In genomic region chr6:12529364-12530019, GRCh38 we compare ENCODE assay signal across 18 cellular contexts.
"Had no signal": no experiment of that assay in that cellular context is flagged by ENCODE, and none has a peak within 500 bp of the region (broad histone marks: within the 10 kb centered on the region; RNA-seq: fewer than 3 reads in every experiment).

No MANE protein-coding gene starts in this region.

- H3K27ac Mint-ChIP-seq: activated B cell treated with CpG ODN at 0.5 μM for 24 hours; activated CD8-positive, alpha-beta T cell treated with anti-CD3 and anti-CD28 coated beads for 36 hours; activated naive CD4-positive, alpha-beta T cell treated with anti-CD3 and anti-CD28 coated beads, Interleukin-2, amount 50 U/mL, for 24 hours had no signal

- ATAC-seq: activated CD8-positive, alpha-beta T cell treated with anti-CD3 and anti-CD28 coated beads for 36 hours; activated T-cell treated with anti-CD3 and anti-CD28 coated beads, Interleukin-2, amount 50 U/mL, for 4 hours; foreskin keratinocyte had no signal

- H3K27me3 ChIP-seq: adrenal gland, cardiac muscle cell, foreskin keratinocyte, uterus had no signal

- H3K4me1 Mint-ChIP-seq: activated B cell treated with CpG ODN at 0.5 μM for 24 hours; activated naive CD4-positive, alpha-beta T cell treated with anti-CD3 and anti-CD28 coated beads, Interleukin-2, amount 50 U/mL, for 24 hours had no signal

- H3K9me3 Mint-ChIP-seq: activated B cell treated with CpG ODN at 0.5 μM for 24 hours; activated CD8-positive, alpha-beta T cell treated with anti-CD3 and anti-CD28 coated beads for 36 hours; activated naive CD4-positive, alpha-beta T cell treated with anti-CD3 and anti-CD28 coated beads, Interleukin-2, amount 50 U/mL, for 24 hours had no signal

- H3K36me3 Mint-ChIP-seq: activated naive CD4-positive, alpha-beta T cell treated with anti-CD3 and anti-CD28 coated beads, Interleukin-2, amount 50 U/mL, for 24 hours had no signal

- H3K27ac ChIP-seq: adrenal gland, foreskin keratinocyte, parathyroid adenoma, thoracic aorta had no signal

- H3K36me3 ChIP-seq: adrenal gland, cardiac muscle cell, thoracic aorta, uterus had no signal

- H3K4me1 ChIP-seq: foreskin keratinocyte, parathyroid adenoma, uterus had no signal

- H3K9me3 ChIP-seq: adrenal gland, thoracic aorta, uterus had no signal

- H2AFZ ChIP-seq: parathyroid adenoma had no signal

- H3K4me3 Mint-ChIP-seq: activated B cell treated with CpG ODN at 0.5 μM for 24 hours; activated CD8-positive, alpha-beta T cell treated with anti-CD3 and anti-CD28 coated beads for 36 hours; activated naive CD4-positive, alpha-beta T cell treated with anti-CD3 and anti-CD28 coated beads, Interleukin-2, amount 50 U/mL, for 24 hours; activated T-cell treated with anti-CD3 and anti-CD28 coated beads, Interleukin-2, amount 50 U/mL, for 4 hours; mesothelial cell of epicardium had no signal

- H3K4me3 ChIP-seq: adrenal gland, cardiac muscle cell, thoracic aorta, uterus had no signal

- DNase-seq: activated B cell treated with CpG ODN at 0.5 μM for 24 hours; activated CD4-positive, alpha-beta T cell treated with anti-CD3 and anti-CD28 coated beads for 48 hours; activated CD8-positive, alpha-beta T cell treated with anti-CD3 and anti-CD28 coated beads for 36 hours; activated effector memory CD4-positive, alpha-beta T cell treated with anti-CD3 and anti-CD28 coated beads, Interleukin-2, amount 50 U/mL, for 16 hours; activated T-cell treated with anti-CD3 and anti-CD28 coated beads, Interleukin-2, amount 50 U/mL, for 4 hours; foreskin keratinocyte; glutamatergic neuron; hypothalamus; stimulated activated CD4-positive, alpha-beta T cell treated with anti-CD3 and anti-CD28 coated beads, Interleukin-12 subunit alpha, Interleukin-12 subunit beta, amount 100 ng/mL, for 4 hours; stimulated activated CD4-positive, alpha-beta T cell treated with anti-CD3 and anti-CD28 coated beads, Interleukin-2, amount 100 ng/mL, for 24 hours; T-helper 2 cell; uterus had no signal

- H3K9ac ChIP-seq: parathyroid adenoma had no signal

- H3K79me2 ChIP-seq: parathyroid adenoma had no signal
